Comparison of ENCODE assay signal across 7 cellular contexts in the genomic region with DNA sequence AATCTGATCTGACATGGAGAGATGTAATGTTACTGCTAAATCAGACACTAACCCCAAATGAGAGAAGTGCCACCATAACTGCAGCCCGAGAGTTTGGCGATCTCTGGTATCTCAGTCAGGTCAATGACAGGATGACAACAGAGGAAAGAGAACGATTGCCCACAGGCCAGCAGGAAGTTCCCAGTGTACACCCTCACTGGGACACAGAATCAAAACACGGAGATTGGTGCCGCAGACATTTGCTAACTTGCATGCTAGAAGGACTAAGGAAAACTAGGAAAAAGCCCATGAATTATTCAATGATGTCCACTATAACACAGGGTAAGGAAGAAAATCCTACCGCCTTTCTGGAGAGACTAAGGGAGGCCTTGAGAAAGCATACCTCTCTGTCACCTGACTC.
DNase-seq lines count a peak whose midpoint lies in the region; ATAC-seq, FAIRE-seq and TF ChIP-seq lines count a peak whose summit lies in the region.
"Not testable (repeated sequence)": the region's sequence is repeated elsewhere in the genome, so short reads cannot be mapped to it uniquely, and the experiment has no call there.

No MANE protein-coding gene starts in this region.

- H3K4me3 ChIP-seq in body of pancreas, pancreas: not testable (repeated sequence)
- peak overlapping the region in 1 of 3 experiments; percentile 6; a peak in 1 of 6 replicates for H3K4me3 ChIP-seq in HepG2 (replicated peaks in 1 of 3; ENCODE audit: insufficient read depth in 1 of 3, low read depth in 2 of 3, low read length in 3 of 3)

- in situ Hi-C loops in HepG2 (cut with HindIII; ENCODE audit: extremely low pct_ligation_motif_present, low pct_unique_long_range_greater_than_20kb): not testable (repeated sequence)

- not testable (repeated sequence) for TF ChIP-seq RAD21 in HepG2 (CRISPR knock-in tag; IDR thresholded peaks at IDR 0.05)

- CTCF ChIA-PET in Calu3 (lab: Charles Lee); HepG2 (lab: Yijun Ruan, JAX; ENCODE audit: low intra/inter-chr PET ratio, low total read pairs): not testable (repeated sequence)

- FAIRE-seq in HepG2 (lab: Jason Lieb, UNC); pancreas (lab: Jason Lieb, UNC): not testable (repeated sequence)

- not testable (repeated sequence) for BruUV-seq in Calu3 (replicated peaks; lab: Mats Ljungman, UMichigan); HepG2 (replicated peaks; lab: Mats Ljungman, UMichigan)

- H3K4me1 ChIP-seq in body of pancreas: peaks cover 91% of the 10 kb centered on the region
- H3K4me1 ChIP-seq in HepG2 (ENCODE audit: insufficient read depth, low read length): peaks cover 18% of the 10 kb centered on the region
- peaks cover 25 to 40% (median 31%) of the 10 kb centered on the region in 3 donors for H3K4me1 ChIP-seq in pancreas

- H3K27ac Mint-ChIP-seq in Calu3 (ENCODE audit: unreplicated experiment) (peak overlapping the region; percentile 60), progenitor cell of endocrine pancreas (peak overlapping the region; percentile 85)

- H3K4me1 Mint-ChIP-seq in Calu3 (ENCODE audit: low read depth, unreplicated experiment): peaks cover 40% of the 10 kb centered on the region
- peaks cover 28% of the 10 kb centered on the region for H3K4me1 Mint-ChIP-seq in progenitor cell of endocrine pancreas (ENCODE audit: low read depth)

- H2AFZ ChIP-seq in HepG2 (ENCODE audit: low read length): not testable (repeated sequence)

- ATAC-seq in body of pancreas (peak; percentile 30), pancreas (peak in 3 of 4 donors; percentile 21 to 51 (median 34))
- not testable (repeated sequence) for ATAC-seq in HepG2

- not testable (repeated sequence) for TF ChIP-seq CTCF in 22Rv1 (IDR thresholded peaks at IDR 0.05); Calu3 (IDR thresholded peaks at IDR 0.05; ENCODE audit: unreplicated experiment); VCaP (conservative IDR thresholded peaks at IDR 0.05); body of pancreas (IDR thresholded peaks at IDR 0.05); HepG2 (CRISPR knock-in tag; IDR thresholded peaks at IDR 0.05); pancreas (IDR thresholded peaks at IDR 0.05); progenitor cell of endocrine pancreas (IDR thresholded peaks at IDR 0.05; ENCODE audit: unreplicated experiment)

- DNase-seq in Calu3; HepG2 (ENCODE audit: low spot score); progenitor cell of endocrine pancreas (ENCODE audit: low spot score, unreplicated experiment): not testable (repeated sequence)
- DNase-seq in body of pancreas: peak; percentile 28 to 55 (median 44)
- DNase-seq in pancreas: peak in 2 of 6 donors; percentile 33 to 34

- 26 to 43% methylated on average over 6 of the region's 6 CpGs for WGBS in body of pancreas, 2 donors
- WGBS in HepG2 (ENCODE audit: low lambda C conversion rate): 33% methylated on average over 6 of the region's 6 CpGs
- 31 to 32% methylated on average over 5 to 6 of the region's 6 CpGs for WGBS in pancreas, 2 donors

- H3K9ac ChIP-seq in HepG2 (ENCODE audit: insufficient read depth, low read depth, low read length): not testable (repeated sequence)

- not testable (repeated sequence) for H3K79me2 ChIP-seq in HepG2 (ENCODE audit: insufficient read depth, low read length)

- POLR2A ChIA-PET in HepG2 (lab: Yijun Ruan, JAX): not testable (repeated sequence)

- H3K4me3 Mint-ChIP-seq in Calu3 (ENCODE audit: low read depth, unreplicated experiment): peak overlapping the region; percentile 50
- peak overlapping the region; percentile 11 for H3K4me3 Mint-ChIP-seq in progenitor cell of endocrine pancreas (ENCODE audit: low read depth)

- not testable (repeated sequence) for H3K27me3 ChIP-seq in body of pancreas; HepG2 (ENCODE audit: control insufficient read depth in 1 of 2, insufficient read depth in 2 of 2, low read length in 2 of 2); pancreas

- H3K27ac ChIP-seq in 22Rv1: 0 out of 2 replicates have a peak overlapping the region, but pooled peaks have one; percentile 20
- H3K27ac ChIP-seq in VCaP: peak overlapping the region; percentile 81
- peak overlapping the region; percentile 65 to 86 (median 74) for H3K27ac ChIP-seq in body of pancreas
- H3K27ac ChIP-seq in HepG2 (ENCODE audit: extremely low read length, insufficient read depth, low read length): not testable (repeated sequence)
- peak overlapping the region in 3 of 4 donors; percentile 27 to 64 (median 28) for H3K27ac ChIP-seq in pancreas

- not testable (repeated sequence) for H3K36me3 Mint-ChIP-seq in Calu3 (ENCODE audit: insufficient read depth, unreplicated experiment); progenitor cell of endocrine pancreas (ENCODE audit: insufficient read depth)

- H4K20me1 ChIP-seq in HepG2 (ENCODE audit: insufficient read depth, low read length): not testable (repeated sequence)

- H3K9me3 ChIP-seq in body of pancreas; HepG2 (ENCODE audit: low read length); pancreas: not testable (repeated sequence)

- TF ChIP-seq EP300 in HepG2 (IDR thresholded peaks at IDR 0.05; ENCODE audit: low read depth in 2 of 2, low read length in 2 of 2); HepG2 (CRISPR knock-in tag; IDR thresholded peaks at IDR 0.05; ENCODE audit: borderline replicate concordance): not testable (repeated sequence)

- intact Hi-C loops in Calu3 (cut with micrococcal nuclease; ENCODE audit: unreplicated experiment); body of pancreas (cut with DNase I); pancreas (cut with DNase I): not testable (repeated sequence)
- intact Hi-C loops in HepG2 (cut with micrococcal nuclease; ENCODE audit: unreplicated experiment): loop anchor here (2.0 kb wide), 1 partner anchor 18 kb away; no protein-coding TSS in a partner anchor

- TF ChIP-seq POLR2A in body of pancreas (IDR thresholded peaks at IDR 0.05); HepG2 (IDR thresholded peaks at IDR 0.05; ENCODE audit: insufficient read depth in 1 of 2, low read depth in 2 of 2, low read length in 2 of 2): not testable (repeated sequence)

- not testable (repeated sequence) for H3K36me3 ChIP-seq in body of pancreas (replicated peaks in 1 of 2; ENCODE audit: insufficient read depth in 1 of 2, low read depth in 2 of 2); HepG2 (replicated peaks in 1 of 2; ENCODE audit: control insufficient read depth in 1 of 2, insufficient read depth in 2 of 2, low read length in 2 of 2); pancreas

- H3K4me2 ChIP-seq in HepG2 (ENCODE audit: low read depth, low read length): peak overlapping the region; percentile 58

- not testable (repeated sequence) for H3K27me3 Mint-ChIP-seq in Calu3 (ENCODE audit: unreplicated experiment); progenitor cell of endocrine pancreas

- H3K9me3 Mint-ChIP-seq in Calu3 (ENCODE audit: low read depth, unreplicated experiment); progenitor cell of endocrine pancreas (ENCODE audit: low read depth): not testable (repeated sequence)
